ENCODE assay signal across 21 cellular contexts in the genomic region with DNA sequence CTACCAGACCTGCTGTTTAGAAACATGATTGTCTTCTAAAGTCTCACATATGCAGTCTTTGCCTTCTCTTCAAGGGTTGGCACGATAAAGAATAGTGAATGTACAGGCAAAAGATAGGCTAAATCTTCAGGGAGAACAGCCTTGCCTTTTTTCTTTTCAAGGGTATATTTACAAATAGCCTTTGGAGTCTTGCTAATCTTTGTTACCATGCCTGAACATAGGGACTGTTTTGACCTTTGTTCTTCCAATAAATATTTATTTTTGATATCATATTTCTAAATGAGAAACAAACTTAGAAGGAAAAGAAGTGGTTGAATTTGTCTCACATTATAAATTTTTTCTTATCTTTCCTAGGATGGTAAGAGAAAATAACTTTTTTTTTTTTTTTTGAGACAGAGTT. TPM values are rescaled to one million over a fixed set of nuclear protein-coding genes. Genes with fewer than 3 reads are reported as not detected.
"Had no signal": no experiment of that assay in that cellular context is flagged by ENCODE, and none has a peak within 500 bp of the region (broad histone marks: within the 10 kb centered on the region; RNA-seq: fewer than 3 reads in every experiment).

No MANE protein-coding gene starts in this region.

- FAIRE-seq: frontal cortex, keratinocyte had no signal

- H3K4me1 ChIP-seq: lower lobe of right lung, spleen, testis had no signal

- H3K9me3 Mint-ChIP-seq: naive B cell; natural killer cell treated with Interleukin-12 subunit alpha and Interleukin-12 subunit beta and Interleukin-15 and Interleukin-18, amount 100 ng/mL, for 72 hours; neural crest cell; stimulated activated memory B cell treated with anti-CD40 and anti-IgM and Interleukin-4, amounts not matched to agents 10 μg/mL and 1 μg/mL and 100 μg/mL, for 72 hours had no signal

- H3K27me3 Mint-ChIP-seq: naive B cell; natural killer cell treated with Interleukin-12 subunit alpha and Interleukin-12 subunit beta and Interleukin-15 and Interleukin-18, amount 100 ng/mL, for 72 hours; progenitor cell of endocrine pancreas; stimulated activated memory B cell treated with anti-CD40 and anti-IgM and Interleukin-4, amounts not matched to agents 10 μg/mL and 1 μg/mL and 100 μg/mL, for 72 hours had no signal

- H3K4me3 Mint-ChIP-seq: naive B cell; natural killer cell treated with Interleukin-12 subunit alpha and Interleukin-12 subunit beta and Interleukin-15 and Interleukin-18, amount 100 ng/mL, for 72 hours; neural crest cell; stimulated activated memory B cell treated with anti-CD40 and anti-IgM and Interleukin-4, amounts not matched to agents 10 μg/mL and 1 μg/mL and 100 μg/mL, for 72 hours had no signal

- H3K4me3 ChIP-seq: dorsolateral prefrontal cortex, lower lobe of right lung, spleen, testis, tibial artery, vagina had no signal

- DNase-seq: dorsolateral prefrontal cortex; effector CD4-positive, alpha-beta T cell; left ventricle myocardium superior; lower lobe of right lung; naive B cell; spleen; stimulated activated CD4-positive, alpha-beta T cell treated with anti-CD3 and anti-CD28 coated beads, Interleukin-4, amount 100 ng/mL, for 4 hours; stimulated activated naive CD8-positive, alpha-beta T cell treated with anti-CD3 and anti-CD28 coated beads, Interleukin-15, Interleukin-2, amounts not matched to agents 100 U/mL and 50 U/mL, for 24 hours; substantia nigra; testis; tibial artery had no signal

- H3K36me3 ChIP-seq: lower lobe of right lung, neutrophil, vagina had no signal

- H3K27ac ChIP-seq: dorsolateral prefrontal cortex, lower lobe of right lung, neutrophil, spleen, testis, tibial artery, vagina had no signal

- H3K4me1 Mint-ChIP-seq: stimulated activated memory B cell treated with anti-CD40 and anti-IgM and Interleukin-4, amounts not matched to agents 10 μg/mL and 1 μg/mL and 100 μg/mL, for 72 hours had no signal

- H3K36me3 Mint-ChIP-seq: naive B cell; natural killer cell treated with Interleukin-12 subunit alpha and Interleukin-12 subunit beta and Interleukin-15 and Interleukin-18, amount 100 ng/mL, for 72 hours had no signal

- H3K27ac Mint-ChIP-seq: naive B cell; natural killer cell treated with Interleukin-12 subunit alpha and Interleukin-12 subunit beta and Interleukin-15 and Interleukin-18, amount 100 ng/mL, for 72 hours; progenitor cell of endocrine pancreas; stimulated activated memory B cell treated with anti-CD40 and anti-IgM and Interleukin-4, amounts not matched to agents 10 μg/mL and 1 μg/mL and 100 μg/mL, for 72 hours had no signal

- ATAC-seq: left ventricle myocardium superior; lower lobe of right lung; natural killer cell treated with Interleukin-12 subunit alpha and Interleukin-12 subunit beta and Interleukin-15 and Interleukin-18, amount 100 ng/mL, for 72 hours; sciatic nerve; stimulated activated memory B cell treated with anti-CD40 and anti-IgM and Interleukin-4, amounts not matched to agents 10 μg/mL and 1 μg/mL and 100 μg/mL, for 72 hours; stimulated activated naive CD8-positive, alpha-beta T cell treated with anti-CD3 and anti-CD28 coated beads, Interleukin-15, Interleukin-2, amounts not matched to agents 100 U/mL and 50 U/mL, for 24 hours had no signal

- H3K9me3 ChIP-seq: lower lobe of right lung, neutrophil, spleen, testis, tibial artery, vagina had no signal

- H3K27me3 ChIP-seq: dorsolateral prefrontal cortex, neutrophil, spleen, testis, tibial artery, vagina had no signal

RNA-seq across cellular contexts. Expression of a gene that starts 30.9 kb away (rescaled TPM):
- total RNA-seq: mononuclear cell had no signal
